In genomic region chr22:23897320-23897719, GRCh38 we compare ENCODE assay signal across 17 cellular contexts. TPM values are rescaled to one million over a fixed set of nuclear protein-coding genes. Genes with fewer than 3 reads are reported as not detected.
DNase-seq lines count a peak whose midpoint lies in the region; ATAC-seq, FAIRE-seq and TF ChIP-seq lines count a peak whose summit lies in the region.
"Had no signal": no experiment of that assay in that cellular context is flagged by ENCODE, and none has a peak within 500 bp of the region (broad histone marks: within the 10 kb centered on the region; RNA-seq: fewer than 3 reads in every experiment).

No MANE protein-coding gene starts in this region.

- H3K9me3 Mint-ChIP-seq in activated CD8-positive, alpha-beta memory T cell treated with anti-CD3 and anti-CD28 coated beads, Interleukin-2, amount 10 ng/mL, durations not matched to agents 7 days and 5 days (ENCODE audit: low read depth) = peaks cover 1% of the 10 kb centered on the region
- peaks cover 4% of the 10 kb centered on the region for H3K9me3 Mint-ChIP-seq in osteocyte (ENCODE audit: unreplicated experiment)

- peak overlapping the region; percentile 47 for H3K27ac Mint-ChIP-seq in activated CD8-positive, alpha-beta memory T cell treated with anti-CD3 and anti-CD28 coated beads, Interleukin-2, amount 10 ng/mL, durations not matched to agents 7 days and 5 days
- no peak overlapping the region for H3K27ac Mint-ChIP-seq in osteocyte (ENCODE audit: unreplicated experiment)

- WGBS in GM12878 (ENCODE audit: insufficient coverage, insufficient replicate concordance, low lambda C conversion rate, missing lambda C conversion rate) = 98% methylated on average over 3 of the region's 3 CpGs

- SMC1A ChIA-PET in GM12878 (lab: Charles Lee; ENCODE audit: uncharacterized antibody, unreplicated experiment) = no interaction called here

- no peak overlapping the region for H3K4me3 Mint-ChIP-seq in activated CD8-positive, alpha-beta memory T cell treated with anti-CD3 and anti-CD28 coated beads, Interleukin-2, amount 10 ng/mL, durations not matched to agents 7 days and 5 days
- H3K4me3 Mint-ChIP-seq in osteocyte (ENCODE audit: unreplicated experiment) = peak overlapping the region; percentile 53

- BruUV-seq in GM12878 (replicated peaks; lab: Mats Ljungman, UMichigan) = no TSS peak

- TF ChIP-seq CTCF in Loucy (conservative IDR thresholded peaks at IDR 0.05; ENCODE audit: low read length) = no peak
- no peak for TF ChIP-seq CTCF in GM12878 (IDR thresholded peaks at IDR 0.05 in 2 of 3, conservative IDR thresholded peaks at IDR 0.05 in 1 of 3; ENCODE audit: control insufficient read depth in 2 of 3, extremely low read depth in 1 of 3, insufficient read depth in 1 of 3, low read depth in 3 of 3, low read length in 3 of 3)
- no peak for TF ChIP-seq CTCF in osteocyte (IDR thresholded peaks at IDR 0.05)

- H3K9ac ChIP-seq in Loucy (ENCODE audit: low read depth, low read length, poor library complexity, severe bottlenecking) = peak overlapping the region; percentile 98
- H3K9ac ChIP-seq in GM12878 (ENCODE audit: control insufficient read depth, insufficient read depth, low read length) = no peak overlapping the region

- no peak overlapping the region for H2AFZ ChIP-seq in Loucy (ENCODE audit: low read length)
- H2AFZ ChIP-seq in GM12878 (ENCODE audit: control insufficient read depth, low read depth, low read length) = no peak overlapping the region

- peaks cover 5% of the 10 kb centered on the region; the same call in 1 of the 2 replicates for H3F3A ChIP-seq in Loucy (ENCODE audit: low read depth)

- peaks cover 32% of the 10 kb centered on the region for H3K4me1 ChIP-seq in Loucy (ENCODE audit: insufficient read depth, low read length, poor library complexity, severe bottlenecking)
- H3K4me1 ChIP-seq in GM12878 (ENCODE audit: control insufficient read depth, insufficient read depth, low read length) = peaks cover 12% of the 10 kb centered on the region

- RAD21 ChIA-PET in GM12878 (lab: Charles Lee; ENCODE audit: unreplicated experiment) = no interaction called here

- peaks cover 9% of the 10 kb centered on the region for H3K27me3 ChIP-seq in Loucy (ENCODE audit: insufficient read depth, low read length, poor library complexity, severe bottlenecking)
- H3K27me3 ChIP-seq in GM12878 (replicated peaks in 1 of 2; ENCODE audit: control insufficient read depth in 2 of 2, insufficient read depth in 2 of 2, low read length in 1 of 2) = no peaks in the 10 kb centered on the region
- H3K27me3 ChIP-seq: ovary, Peyer's patch had no signal

- TF ChIP-seq RAD21 in GM12878 (IDR thresholded peaks at IDR 0.05; ENCODE audit: insufficient read depth, low read depth, low read length) = no peak

- no peak for FAIRE-seq in GM12878 (lab: Jason Lieb, UNC)
- FAIRE-seq: bronchial epithelial cell had no signal

- no peaks in the 10 kb centered on the region for H3K9me2 ChIP-seq in Loucy (replicated peaks; ENCODE audit: low read depth, low read length)

- H3K9me3 ChIP-seq in Loucy (ENCODE audit: insufficient read depth, low read depth, low read length) = no peaks in the 10 kb centered on the region
- H3K9me3 ChIP-seq in GM12878 (replicated peaks; ENCODE audit: control insufficient read depth, insufficient read depth, low read length) = no peaks in the 10 kb centered on the region
- H3K9me3 ChIP-seq: ovary, Peyer's patch had no signal

- TF ChIP-seq POLR2A in GM12878 (IDR thresholded peaks at IDR 0.05; ENCODE audit: low read depth, low read length) = no peak

- peaks cover 48% of the 10 kb centered on the region for H3K36me3 Mint-ChIP-seq in activated CD8-positive, alpha-beta memory T cell treated with anti-CD3 and anti-CD28 coated beads, Interleukin-2, amount 10 ng/mL, durations not matched to agents 7 days and 5 days
- peaks cover 17% of the 10 kb centered on the region for H3K36me3 Mint-ChIP-seq in osteocyte (ENCODE audit: unreplicated experiment)

- no peak overlapping the region for H3K27ac ChIP-seq in GM12878 (ENCODE audit: control insufficient read depth, insufficient read depth)
- H3K27ac ChIP-seq: ovary, Peyer's patch had no signal

- no peak for ATAC-seq in activated CD8-positive, alpha-beta memory T cell treated with anti-CD3 and anti-CD28 coated beads, Interleukin-2, amount 10 ng/mL, durations not matched to agents 7 days and 5 days
- no peak for ATAC-seq in GM12878
- ATAC-seq in GM19023 (IDR thresholded peaks at IDR 0.05; ENCODE audit: unreplicated experiment) = no peak
- ATAC-seq in GM18867 (IDR thresholded peaks at IDR 0.05; ENCODE audit: unreplicated experiment) = no peak

- CTCF ChIA-PET in activated CD8-positive, alpha-beta memory T cell treated with anti-CD3 and anti-CD28 coated beads, Interleukin-2, amount 10 ng/mL, durations not matched to agents 7 days and 5 days (lab: Charles Lee) = interaction anchor here (0.8 to 1.6 kb wide), 2 partner anchors 16 to 39 kb away, joined by 3 to 4 read pairs; no protein-coding TSS in a partner anchor
- CTCF ChIA-PET in GM12878 (lab: Yijun Ruan, JAX) = interaction anchor here (0.9 kb wide), 1 partner anchor 16 kb away, joined by 4 read pairs; no protein-coding TSS in a partner anchor

- in situ Hi-C loops in GM12878 (cut with MboI) = no loop called here

- H3K4me1 Mint-ChIP-seq in activated CD8-positive, alpha-beta memory T cell treated with anti-CD3 and anti-CD28 coated beads, Interleukin-2, amount 10 ng/mL, durations not matched to agents 7 days and 5 days = peaks cover 36% of the 10 kb centered on the region
- peaks cover 24% of the 10 kb centered on the region for H3K4me1 Mint-ChIP-seq in osteocyte (ENCODE audit: unreplicated experiment)

- H3K4me3 ChIP-seq in Loucy (ENCODE audit: low read length, poor library complexity, severe bottlenecking) (peak overlapping the region; percentile 97), GM12878 (no peak overlapping the region)
- H3K4me3 ChIP-seq: ovary, Peyer's patch had no signal

- intact Hi-C loops in GM12878 (cut with micrococcal nuclease; ENCODE audit: unreplicated experiment) = no loop called here

- POLR2A ChIA-PET in GM12878 (lab: Charles Lee) = interaction anchor here (1.1 to 2.0 kb wide), 2 partner anchors 16 to 260 kb away, joined by 3 to 11 read pairs; no protein-coding TSS in a partner anchor

- TF ChIP-seq EP300 in GM12878 (IDR thresholded peaks at IDR 0.05; ENCODE audit: borderline replicate concordance in 1 of 2, control insufficient read depth in 1 of 2, low read depth in 2 of 2, low read length in 2 of 2) = no peak

- no peak for DNase-seq in activated CD8-positive, alpha-beta memory T cell treated with anti-CD3 and anti-CD28 coated beads, Interleukin-2, amount 10 ng/mL, durations not matched to agents 7 days and 5 days
- DNase-seq in activated CD8-positive, alpha-beta memory T cell treated with anti-CD3 and anti-CD28 coated beads, Interleukin-2, amount 50 U/mL, for 4 hours = no peak
- DNase-seq in GM12878 (ENCODE audit: low read depth, low spot score) (no peak), osteocyte (ENCODE audit: extremely low spot score, unreplicated experiment) (no peak), activated gamma-delta T cell treated with Interleukin-2 at 50 U/mL for 16 hours (no peak)
- DNase-seq: ACHN; effector CD8-positive, alpha-beta T cell; NCI-H1092; NCI-H82; ovary; Peyer's patch; stimulated activated CD4-positive, alpha-beta T cell treated with anti-CD3 and anti-CD28 coated beads, Interleukin-4, amount 100 ng/mL, for 24 hours; trophoblast cell had no signal

- H3K27me3 Mint-ChIP-seq in activated CD8-positive, alpha-beta memory T cell treated with anti-CD3 and anti-CD28 coated beads, Interleukin-2, amount 10 ng/mL, durations not matched to agents 7 days and 5 days = no peaks in the 10 kb centered on the region
- H3K27me3 Mint-ChIP-seq in osteocyte (ENCODE audit: unreplicated experiment) = no peaks in the 10 kb centered on the region

- H3K4me2 ChIP-seq in Loucy (ENCODE audit: low read depth, low read length, poor library complexity, severe bottlenecking) (peak overlapping the region; percentile 97), GM12878 (ENCODE audit: control insufficient read depth, insufficient read depth) (no peak overlapping the region)

- H3K79me2 ChIP-seq in Loucy (ENCODE audit: insufficient read depth, low read length) = peaks cover 32% of the 10 kb centered on the region
- H3K79me2 ChIP-seq in GM12878 (ENCODE audit: control insufficient read depth, insufficient read depth, low read length) = peaks cover 34% of the 10 kb centered on the region

- peaks cover 36% of the 10 kb centered on the region for H4K20me1 ChIP-seq in Loucy (ENCODE audit: insufficient read depth, low read length, poor library complexity, severe bottlenecking)
- no peaks in the 10 kb centered on the region for H4K20me1 ChIP-seq in GM12878 (ENCODE audit: control insufficient read depth, insufficient read depth)

- H3K36me3 ChIP-seq in Loucy (ENCODE audit: insufficient read depth, low read length) = peaks cover 24% of the 10 kb centered on the region; the same call in 1 of the 2 replicates
- peaks cover 12 to 23% of the 10 kb centered on the region in 2 experiments for H3K36me3 ChIP-seq in GM12878 (ENCODE audit: control insufficient read depth in 2 of 2, insufficient read depth in 2 of 2, low read length in 1 of 2)
- H3K36me3 ChIP-seq: ovary had no signal

RNA-seq across cellular contexts. Expression of gene MIF, which starts 3.1 kb away (rescaled TPM):
- total RNA-seq in activated CD8-positive, alpha-beta memory T cell treated with anti-CD3 and anti-CD28 coated beads, Interleukin-2, amount 10 ng/mL, durations not matched to agents 7 days and 5 days = 100 to 1,000 TPM; 730 to 765 TPM
- total RNA-seq in GM12878 (2013; cell fraction: nucleolus; rRNA removed) = 53.3 and 56.6 TPM in 2 replicates
- total RNA-seq in GM12878 (2014; rRNA removed) (737 and 939 TPM in 2 replicates), GM12878 (2014; rRNA removed; fragmentation: Illumina TruSeq; extraction: Trizol) (183 and 215 TPM in 2 replicates), GM12878 (2021) (1,146 and 1,222 TPM in 2 replicates), osteocyte (354 and 363 TPM in 2 replicates)
- polyA plus RNA-seq in GM12878 (2011; ENCODE audit: low read depth) = 548 TPM
- polyA plus RNA-seq in GM12878 (2011; rRNA removed) (233 and 593 TPM in 2 replicates), GM12878 (2014; fragmentation: Illumina TruSeq; extraction: Trizol) (5.2 and 37.7 TPM in 2 replicates), GM12878 (2014; fragmentation: Nextera tagmentation; extraction: Ambion mirVana) (100 to 1,000 TPM; 188 to 220 TPM), GM12878 (2014; rRNA removed) (1,025 and 1,355 TPM in 2 replicates), GM12878 (2016; fragmentation: Nextera tagmentation; extraction: Ambion mirVana) (1,000 to 10,000 TPM; 2,816 to 2,972 TPM)
- 608 and 1,158 TPM in 2 replicates for polyA plus RNA-seq in GM12878 (2011; cell fraction: cytosol; rRNA removed)
- polyA plus RNA-seq in GM12878 (2011; cell fraction: nucleus; rRNA removed) = 459 and 729 TPM in 2 replicates
- 1,086 and 1,453 TPM in 2 replicates for polyA plus RNA-seq in GM12878 (2012)
- 52.9 and 161 TPM in 2 replicates for polyA minus RNA-seq in GM12878 (2011; rRNA and poly(A)+ RNA removed)
- 306 and 426 TPM in 2 replicates for polyA minus RNA-seq in GM12878 (2011; cell fraction: cytosol; rRNA and poly(A)+ RNA removed)
- polyA minus RNA-seq in GM12878 (2011; cell fraction: nucleus; rRNA and poly(A)+ RNA removed) = 107 and 133 TPM in 2 replicates

RNA-seq across cellular contexts. Expression of gene SLC2A11, which starts 39.6 kb away (rescaled TPM):
- total RNA-seq in activated CD8-positive, alpha-beta memory T cell treated with anti-CD3 and anti-CD28 coated beads, Interleukin-2, amount 10 ng/mL, durations not matched to agents 7 days and 5 days = 10 to 100 TPM in 1 of 2 experiments, 1 to 10 TPM in 1; 8.1 to 10.7 TPM
- total RNA-seq in GM12878 (2013; cell fraction: nucleolus; rRNA removed) = 25.2 and 25.7 TPM in 2 replicates
- total RNA-seq in GM12878 (2014; rRNA removed) (10.5 and 13.0 TPM in 2 replicates), GM12878 (2014; rRNA removed; fragmentation: Illumina TruSeq; extraction: Trizol) (8.1 and 8.9 TPM in 2 replicates), GM12878 (2021) (12.2 and 15.7 TPM in 2 replicates), osteocyte (19.0 and 22.6 TPM in 2 replicates)
- polyA plus RNA-seq in GM12878 (2011; ENCODE audit: low read depth) = 9.2 TPM
- polyA plus RNA-seq in GM12878 (2011; rRNA removed) (7.5 and 8.4 TPM in 2 replicates), GM12878 (2014; fragmentation: Illumina TruSeq; extraction: Trizol) (8.6 and 13.3 TPM in 2 replicates), GM12878 (2014; fragmentation: Nextera tagmentation; extraction: Ambion mirVana) (1 to 10 TPM in 1 of 2 experiments, under 1 TPM in 1; 0.98 to 2.9 TPM), GM12878 (2014; rRNA removed) (17.7 and 18.3 TPM in 2 replicates), GM12878 (2016; fragmentation: Nextera tagmentation; extraction: Ambion mirVana) (1 to 10 TPM; 8.0 TPM)
- 7.6 and 11.5 TPM in 2 replicates for polyA plus RNA-seq in GM12878 (2011; cell fraction: cytosol; rRNA removed)
- 16.6 and 19.3 TPM in 2 replicates for polyA plus RNA-seq in GM12878 (2011; cell fraction: nucleus; rRNA removed)
- polyA plus RNA-seq in GM12878 (2012) = 12.9 and 18.4 TPM in 2 replicates
- polyA minus RNA-seq in GM12878 (2011; rRNA and poly(A)+ RNA removed) = 8.2 and 11.6 TPM in 2 replicates
- polyA minus RNA-seq in GM12878 (2011; cell fraction: cytosol; rRNA and poly(A)+ RNA removed) = 3.5 and 6.1 TPM in 2 replicates
- 7.7 and 10.9 TPM in 2 replicates for polyA minus RNA-seq in GM12878 (2011; cell fraction: nucleus; rRNA and poly(A)+ RNA removed)

RNA-seq across cellular contexts. Expression of gene DERL3, which starts 58.5 kb away (rescaled TPM):
- total RNA-seq in activated CD8-positive, alpha-beta memory T cell treated with anti-CD3 and anti-CD28 coated beads, Interleukin-2, amount 10 ng/mL, durations not matched to agents 7 days and 5 days = 10 to 100 TPM; 14.6 to 18.1 TPM
- total RNA-seq in GM12878 (2013; cell fraction: nucleolus; rRNA removed) = 10.6 and 12.5 TPM in 2 replicates
- total RNA-seq in GM12878 (2014; rRNA removed) (14.6 and 21.0 TPM in 2 replicates), GM12878 (2014; rRNA removed; fragmentation: Illumina TruSeq; extraction: Trizol) (8.7 and 9.4 TPM in 2 replicates), GM12878 (2021) (17.4 and 19.4 TPM in 2 replicates), osteocyte (0.52 and 0.56 TPM in 2 replicates)
- polyA plus RNA-seq in GM12878 (2011; ENCODE audit: low read depth) = 9.4 TPM
- polyA plus RNA-seq in GM12878 (2011; rRNA removed) (2.1 and 5.2 TPM in 2 replicates), GM12878 (2014; fragmentation: Illumina TruSeq; extraction: Trizol) (2.3 and 7.4 TPM in 2 replicates), GM12878 (2014; fragmentation: Nextera tagmentation; extraction: Ambion mirVana) (1 to 10 TPM; 4.1 to 6.4 TPM), GM12878 (2014; rRNA removed) (28.1 and 29.7 TPM in 2 replicates), GM12878 (2016; fragmentation: Nextera tagmentation; extraction: Ambion mirVana) (10 to 100 TPM; 49.1 to 52.4 TPM)
- polyA plus RNA-seq in GM12878 (2011; cell fraction: cytosol; rRNA removed) = 10.4 and 15.5 TPM in 2 replicates
- 29.8 and 30.3 TPM in 2 replicates for polyA plus RNA-seq in GM12878 (2011; cell fraction: nucleus; rRNA removed)
- polyA plus RNA-seq in GM12878 (2012) = 18.0 and 23.9 TPM in 2 replicates
- polyA minus RNA-seq in GM12878 (2011; rRNA and poly(A)+ RNA removed) = 1.8 and 4.4 TPM in 2 replicates
- polyA minus RNA-seq in GM12878 (2011; cell fraction: cytosol; rRNA and poly(A)+ RNA removed) = 1.1 and 1.6 TPM in 2 replicates
- polyA minus RNA-seq in GM12878 (2011; cell fraction: nucleus; rRNA and poly(A)+ RNA removed) = 3.3 and 4.9 TPM in 2 replicates
